Comparison of ENCODE assay signal across 22 cellular contexts in genomic region chr7:30865821-30866220, GRCh38. TPM values are rescaled to one million over a fixed set of nuclear protein-coding genes. Genes with fewer than 3 reads are reported as not detected.
DNase-seq lines count a peak whose midpoint lies in the region; ATAC-seq and TF ChIP-seq lines count a peak whose summit lies in the region.
"Had no signal": no experiment of that assay in that cellular context is flagged by ENCODE, and none has a peak within 500 bp of the region (broad histone marks: within the 10 kb centered on the region; RNA-seq: fewer than 3 reads in every experiment).

No MANE protein-coding gene starts in this region.

- H3K9me3 ChIP-seq in right cardiac atrium (ENCODE audit: control insufficient read depth, low read length) (no peaks in the 10 kb centered on the region), right atrium auricular region (no peaks in the 10 kb centered on the region), tibial artery (no peaks in the 10 kb centered on the region)
- H3K9me3 ChIP-seq: SJSA1 had no signal

- H3K36me3 ChIP-seq in right atrium auricular region, result no peaks in the 10 kb centered on the region
- H3K36me3 ChIP-seq in tibial artery, result peaks cover 0 to 11% (median 0%) of the 10 kb centered on the region in 3 donors
- H3K36me3 ChIP-seq: SJSA1 had no signal

- no peak overlapping the region for H3K27ac Mint-ChIP-seq in HFFc6
- H3K27ac Mint-ChIP-seq: CD4-positive, alpha-beta T cell had no signal

- H3K27me3 Mint-ChIP-seq in HFFc6 (ENCODE audit: insufficient read depth), result peaks cover 8% of the 10 kb centered on the region
- H3K27me3 Mint-ChIP-seq: CD4-positive, alpha-beta T cell had no signal

- no peaks in the 10 kb centered on the region for H3K9me3 Mint-ChIP-seq in HFFc6
- H3K9me3 Mint-ChIP-seq: CD4-positive, alpha-beta T cell had no signal

- TF ChIP-seq CTCF in right atrium auricular region (IDR thresholded peaks at IDR 0.05) (no peak), tibial artery (IDR thresholded peaks at IDR 0.05) (no peak), HFFc6 (IDR thresholded peaks at IDR 0.05) (no peak)

- no peak overlapping the region for H3K4me3 Mint-ChIP-seq in HFFc6
- H3K4me3 Mint-ChIP-seq: CD4-positive, alpha-beta T cell had no signal

- 89% methylated on average over 4 of the region's 4 CpGs for WGBS in right cardiac atrium

- intact Hi-C loops in right cardiac atrium (cut with DNase I), result no loop called here
- intact Hi-C loops in tibial artery (cut with DNase I; ENCODE audit: low total_unique reads), result no loop called here

- H3K36me3 Mint-ChIP-seq in HFFc6 (ENCODE audit: low read depth), result no peaks in the 10 kb centered on the region

- no peaks in the 10 kb centered on the region; the same call in 1 of the 2 replicates for H3K4me1 Mint-ChIP-seq in HFFc6 (ENCODE audit: low read depth)

- H3K27me3 ChIP-seq in right cardiac atrium (ENCODE audit: control insufficient read depth, insufficient read depth) (no peaks in the 10 kb centered on the region), right atrium auricular region (no peaks in the 10 kb centered on the region), tibial artery (no peaks in the 10 kb centered on the region)
- H3K27me3 ChIP-seq: SJSA1 had no signal

- peak in 1 of 2 donors; percentile 2 for ATAC-seq in right cardiac atrium
- ATAC-seq: GM12878, HCT116, PC-3 had no signal

- peaks cover 12% of the 10 kb centered on the region for H3K4me1 ChIP-seq in right cardiac atrium (ENCODE audit: control insufficient read depth, insufficient read depth, low read length)
- H3K4me1 ChIP-seq in right atrium auricular region, result peaks cover 0 to 69% of the 10 kb centered on the region in 2 donors
- peaks cover 0 to 69% (median 36%) of the 10 kb centered on the region in 4 donors for H3K4me1 ChIP-seq in tibial artery

- DNase-seq in DMS53 (lab: John Stamatoyannopoulos, UW), result peak; percentile 18
- no peak for DNase-seq in DMS53 treated with DMSO at 0.1 percent for 48 hours (lab: John Stamatoyannopoulos, UW; ENCODE audit: unreplicated experiment)
- DNase-seq in right cardiac atrium, result peak in 2 of 3 donors; percentile 40 to 52
- DNase-seq in right atrium auricular region (ENCODE audit: low spot score), result no peak
- peak; percentile 6 for DNase-seq in NCI-H69 (lab: John Stamatoyannopoulos, UW)
- no peak for DNase-seq in tibial artery
- no peak for DNase-seq in HFFc6
- no peak for DNase-seq in AML-193 (lab: John Stamatoyannopoulos, UW)
- DNase-seq: 8988T; ACHN; CD4-positive, alpha-beta T cell; GDM1; NCI-H1092; NCI-H1417 treated with DMSO at 0.1 percent for 48 hours; NCI-H187 treated with DMSO at 0.1 percent for 48 hours; NCI-H2107; NCI-H446 treated with DMSO at 0.1 percent for 48 hours; PC-3; T-helper 2 cell had no signal

- no peak overlapping the region for H3K4me3 ChIP-seq in right cardiac atrium (ENCODE audit: low read length)
- H3K4me3 ChIP-seq in right atrium auricular region, result no peak overlapping the region
- no peak overlapping the region for H3K4me3 ChIP-seq in tibial artery
- H3K4me3 ChIP-seq: GM12878, SJSA1 had no signal

- H3K27ac ChIP-seq in right cardiac atrium (ENCODE audit: low read length) (no peak overlapping the region), right atrium auricular region (no peak overlapping the region), tibial artery (peak overlapping the region; percentile 56 to 72)
- H3K27ac ChIP-seq: SJSA1 had no signal

RNA-seq across cellular contexts. Expression of gene AQP1, which starts 45.8 kb away (rescaled TPM):
- 100 to 1,000 TPM; 187 to 254 (median 222) TPM for total RNA-seq in right cardiac atrium
- polyA plus RNA-seq in right cardiac atrium, result 216 TPM
- total RNA-seq in right atrium auricular region, result 100 to 1,000 TPM; 353 to 517 TPM
- under 1 TPM; 0.40 to 0.94 (median 0.57) TPM for total RNA-seq in HFFc6 (2021; fragmentation: NEBNext Ultra II Directional; extraction: Animal tissue kit (Norgen Biotek cat#: 25700))

Comparison
In these comparisons a context has a peak if more than half of its experiments do, and no peak if none do; other contexts are left out.
1. DNase-seq: peak in DMS53 (single experiment), right cardiac atrium (2 of 3) and NCI-H69 (single experiment); none in DMS53 treated with DMSO at 0.1 percent for 48 hours (single experiment), right atrium auricular region (single experiment), tibial artery (0 of 2), HFFc6 (single experiment) and AML-193 (0 of 2).
2. H3K27ac ChIP-seq: peak in tibial artery (2 of 2); none in right cardiac atrium (single experiment) and right atrium auricular region (0 of 2).
3. RNA of gene AQP1, which starts 45.8 kb away (total RNA-seq): 353 to 517 TPM in right atrium auricular region and 187 to 254 TPM in right cardiac atrium; 0.40 to 0.94 TPM in HFFc6; every median in the first group is over 10 times any median in the second.